Comparison of ENCODE assay signal across 9 cellular contexts in genomic region chr11:58917159-58917765, GRCh38. TPM values are rescaled to one million over a fixed set of nuclear protein-coding genes. Genes with fewer than 3 reads are reported as not detected.
"Had no signal": no experiment of that assay in that cellular context is flagged by ENCODE, and none has a peak within 500 bp of the region (broad histone marks: within the 10 kb centered on the region; RNA-seq: fewer than 3 reads in every experiment).

No MANE protein-coding gene starts in this region.

- H3K27ac Mint-ChIP-seq: HFFc6, IgD-negative memory B cell had no signal

- H3K9ac ChIP-seq: GM23248 had no signal

- H3K4me1 Mint-ChIP-seq: IgD-negative memory B cell had no signal

- H3K27ac ChIP-seq: GM23248, HL-60 had no signal

- H2AFZ ChIP-seq: GM23248 had no signal

- H3K4me1 ChIP-seq: HAP-1 had no signal

- DNase-seq: GM23248, GOT3, H7, HFFc6, KG1 had no signal

- H3K4me3 ChIP-seq: GM23248, HAP-1 had no signal

- FAIRE-seq: HTR-8/SVneo had no signal

- H3K4me3 Mint-ChIP-seq: HFFc6 had no signal

- H3K36me3 ChIP-seq: HAP-1 had no signal

RNA-seq across cellular contexts. Expression of gene GLYATL1, which starts 22.0 kb away (rescaled TPM):
- total RNA-seq: GM23248 had no signal
- polyA plus RNA-seq: IgD-negative memory B cell had no signal
